In genomic region chr1:155184835-155185782, GRCh38 we compare ENCODE assay signal across 10 cellular contexts. TPM values are rescaled to one million over a fixed set of nuclear protein-coding genes. Genes with fewer than 3 reads are reported as not detected.
A peak's percentile ranks its signal among the peaks of the same experiment; 100 is the strongest.
DNase-seq lines count a peak whose midpoint lies in the region; ATAC-seq and TF ChIP-seq lines count a peak whose summit lies in the region.
"Had no signal": no experiment of that assay in that cellular context is flagged by ENCODE, and none has a peak within 500 bp of the region (broad histone marks: within the 10 kb centered on the region; RNA-seq: fewer than 3 reads in every experiment).

No MANE protein-coding gene starts in this region.

- H3K27ac ChIP-seq in heart right ventricle (peak overlapping the region in 9 of 10 donors; percentile 19 to 75 (median 64)), GM23248 (no peak overlapping the region)
- H3K27ac ChIP-seq: cardiac muscle cell had no signal

- CTCF ChIA-PET in activated CD4-positive, alpha-beta memory T cell treated with anti-CD3 and anti-CD28 coated beads, Interleukin-2, amount 10 ng/mL, durations not matched to agents 7 days and 5 days (lab: Charles Lee), result interaction anchor here (0.6 to 1.6 kb wide), 3 partner anchors 9 to 551 kb away, joined by 3 to 6 read pairs (median 4); no protein-coding TSS in a partner anchor
- CTCF ChIA-PET in activated CD4-positive, alpha-beta T cell treated with anti-CD3 and anti-CD28 coated beads for 36 hours (lab: Charles Lee), result interaction anchor here (0.7 to 1.4 kb wide), 2 partner anchors 9 to 12 kb away, joined by 3 to 7 read pairs; partner anchors contain the start of gene KRTCAP2

- H3K36me3 Mint-ChIP-seq in activated CD4-positive, alpha-beta memory T cell treated with anti-CD3 and anti-CD28 coated beads, Interleukin-2, amount 10 ng/mL, durations not matched to agents 7 days and 5 days (ENCODE audit: low read depth), result peaks cover 30% of the 10 kb centered on the region
- H3K36me3 Mint-ChIP-seq in activated CD4-positive, alpha-beta T cell treated with anti-CD3 and anti-CD28 coated beads for 36 hours (ENCODE audit: low read depth), result peaks cover 3% of the 10 kb centered on the region

- ATAC-seq in GM21737 (IDR thresholded peaks at IDR 0.05; ENCODE audit: unreplicated experiment), result peak; percentile 77
- ATAC-seq in heart right ventricle, result peak; percentile 47 to 83 (median 67)
- ATAC-seq in activated CD4-positive, alpha-beta T cell treated with anti-CD3 and anti-CD28 coated beads for 36 hours, result no peak

- H3K9me3 ChIP-seq in NT2/D1 (ENCODE audit: insufficient read depth, low read length), result no peaks in the 10 kb centered on the region
- no peaks in the 10 kb centered on the region for H3K9me3 ChIP-seq in heart right ventricle
- no peaks in the 10 kb centered on the region for H3K9me3 ChIP-seq in GM23248 (ENCODE audit: low read depth)

- no peaks in the 10 kb centered on the region for H3K79me2 ChIP-seq in GM23248 (ENCODE audit: insufficient read depth)

- in situ Hi-C loops in GM23248 (cut with MboI), result no loop called here

- no peaks in the 10 kb centered on the region for H3F3A ChIP-seq in GM23248 (ENCODE audit: insufficient read depth)

- no peaks in the 10 kb centered on the region for H4K20me1 ChIP-seq in GM23248 (ENCODE audit: insufficient read depth)

- POLR2A ChIA-PET in activated CD4-positive, alpha-beta memory T cell treated with anti-CD3 and anti-CD28 coated beads, Interleukin-2, amount 10 ng/mL, durations not matched to agents 7 days and 5 days (lab: Charles Lee), result interaction anchor here (0.7 to 4.1 kb wide), 5 partner anchors 8 to 59 kb away, joined by 3 to 26 read pairs (median 4); partner anchors contain the start of gene KRTCAP2
- POLR2A ChIA-PET in activated CD4-positive, alpha-beta T cell treated with anti-CD3 and anti-CD28 coated beads for 36 hours (lab: Charles Lee), result no interaction called here

- H3K4me1 ChIP-seq in NT2/D1 (ENCODE audit: insufficient read depth, insufficient read length) (peaks cover 23% of the 10 kb centered on the region), heart right ventricle (peaks cover 0 to 14% (median 8%) of the 10 kb centered on the region in 9 donors), GM23248 (ENCODE audit: insufficient read depth) (no peaks in the 10 kb centered on the region)

- no peak overlapping the region for H3K4me3 Mint-ChIP-seq in activated CD4-positive, alpha-beta memory T cell treated with anti-CD3 and anti-CD28 coated beads, Interleukin-2, amount 10 ng/mL, durations not matched to agents 7 days and 5 days
- no peak overlapping the region for H3K4me3 Mint-ChIP-seq in activated CD4-positive, alpha-beta T cell treated with anti-CD3 and anti-CD28 coated beads for 36 hours

- peak overlapping the region; percentile 23 for H3K9ac ChIP-seq in NT2/D1 (ENCODE audit: insufficient read length, low read depth)
- no peak overlapping the region for H3K9ac ChIP-seq in GM23248

- H3K4me3 ChIP-seq in NT2/D1 (ENCODE audit: insufficient read length, low read depth) (no peak overlapping the region), heart right ventricle (no peak overlapping the region), GM23248 (no peak overlapping the region)
- H3K4me3 ChIP-seq: cardiac muscle cell, skin epidermis had no signal

- H3K4me1 Mint-ChIP-seq in activated CD4-positive, alpha-beta memory T cell treated with anti-CD3 and anti-CD28 coated beads, Interleukin-2, amount 10 ng/mL, durations not matched to agents 7 days and 5 days, result peaks cover 16% of the 10 kb centered on the region
- peaks cover 3% of the 10 kb centered on the region for H3K4me1 Mint-ChIP-seq in activated CD4-positive, alpha-beta T cell treated with anti-CD3 and anti-CD28 coated beads for 36 hours

- WGBS in heart right ventricle, 2 donors, result 39 to 48% methylated on average over 21 of the region's 21 CpGs
- WGBS in GM23248 (ENCODE audit: low coverage in 1 of 2, low lambda C conversion rate in 2 of 2, missing lambda C conversion rate in 2 of 2), 2 experiments, result 65 to 72% methylated on average over 20 of the region's 21 CpGs

- no peaks in the 10 kb centered on the region for H3K27me3 ChIP-seq in NT2/D1 (ENCODE audit: insufficient read depth, insufficient read length)
- H3K27me3 ChIP-seq in heart right ventricle, result no peaks in the 10 kb centered on the region
- H3K27me3 ChIP-seq in GM23248 (replicated peaks; ENCODE audit: insufficient read depth), result no peaks in the 10 kb centered on the region
- H3K27me3 ChIP-seq: cardiac muscle cell had no signal

- intact Hi-C loops in heart right ventricle (cut with DNase I), result no loop called here
- intact Hi-C loops in activated CD4-positive, alpha-beta T cell treated with anti-CD3 and anti-CD28 coated beads for 36 hours (cut with DNase I, micrococcal nuclease), result no loop called here

- peak; percentile 38 for TF ChIP-seq POLR2A in GM15510 (IDR thresholded peaks at IDR 0.05; ENCODE audit: borderline replicate concordance, extremely low read depth, insufficient read length)

- H3K4me2 ChIP-seq in GM23248 (ENCODE audit: unreplicated experiment), result no peak overlapping the region

- peaks cover 26% of the 10 kb centered on the region for H3K36me3 ChIP-seq in NT2/D1 (ENCODE audit: insufficient read depth, insufficient read length, low read length)
- no peaks in the 10 kb centered on the region for H3K36me3 ChIP-seq in heart right ventricle
- no peaks in the 10 kb centered on the region; the same call in 1 of the 2 replicates for H3K36me3 ChIP-seq in GM23248 (ENCODE audit: low read depth)
- H3K36me3 ChIP-seq: cardiac muscle cell had no signal

- no peak overlapping the region for H2AFZ ChIP-seq in GM23248

- H3K27me3 Mint-ChIP-seq in activated CD4-positive, alpha-beta memory T cell treated with anti-CD3 and anti-CD28 coated beads, Interleukin-2, amount 10 ng/mL, durations not matched to agents 7 days and 5 days, result no peaks in the 10 kb centered on the region
- H3K27me3 Mint-ChIP-seq in activated CD4-positive, alpha-beta T cell treated with anti-CD3 and anti-CD28 coated beads for 36 hours, result no peaks in the 10 kb centered on the region

- DNase-seq in NT2/D1 (ENCODE audit: low read depth, low spot score), result no peak
- DNase-seq in heart right ventricle, result peak in 1 of 2 donors; percentile 48
- DNase-seq in activated CD4-positive, alpha-beta memory T cell treated with anti-CD3 and anti-CD28 coated beads, Interleukin-2, amount 10 ng/mL, durations not matched to agents 7 days and 5 days, result no peak
- no peak for DNase-seq in activated CD4-positive, alpha-beta T cell treated with anti-CD3 and anti-CD28 coated beads for 36 hours
- no peak for DNase-seq in GM23248
- no peak for DNase-seq in activated CD4-positive, alpha-beta T cell treated with anti-CD3 and anti-CD28 coated beads for 48 hours

- no peak for TF ChIP-seq CTCF in heart right ventricle (IDR thresholded peaks at IDR 0.05)

- no peak overlapping the region for H3K27ac Mint-ChIP-seq in activated CD4-positive, alpha-beta memory T cell treated with anti-CD3 and anti-CD28 coated beads, Interleukin-2, amount 10 ng/mL, durations not matched to agents 7 days and 5 days
- H3K27ac Mint-ChIP-seq in activated CD4-positive, alpha-beta T cell treated with anti-CD3 and anti-CD28 coated beads for 36 hours, result no peak overlapping the region

- no peaks in the 10 kb centered on the region for H3K9me3 Mint-ChIP-seq in activated CD4-positive, alpha-beta memory T cell treated with anti-CD3 and anti-CD28 coated beads, Interleukin-2, amount 10 ng/mL, durations not matched to agents 7 days and 5 days
- no peaks in the 10 kb centered on the region for H3K9me3 Mint-ChIP-seq in activated CD4-positive, alpha-beta T cell treated with anti-CD3 and anti-CD28 coated beads for 36 hours (ENCODE audit: low read depth)

- H3K9me2 ChIP-seq in GM23248 (ENCODE audit: insufficient read depth), result no peaks in the 10 kb centered on the region

RNA-seq across cellular contexts. Expression of gene TRIM46, which starts 11.5 kb away (rescaled TPM):
- total RNA-seq in heart right ventricle, result under 1 TPM in 2 of 10 donors, not detected in 8; 0.10 to 0.35 TPM
- polyA plus RNA-seq in heart right ventricle (under 1 TPM; 0.04 to 0.07 TPM), GM23248 (2016; fragmentation: Nextera tagmentation; extraction: Ambion mirVana) (1.6 and 2.1 TPM in 2 replicates)
- total RNA-seq in activated CD4-positive, alpha-beta memory T cell treated with anti-CD3 and anti-CD28 coated beads, Interleukin-2, amount 10 ng/mL, durations not matched to agents 7 days and 5 days, result 10 to 100 TPM; 17.8 to 18.3 TPM
- 1 to 10 TPM; 6.3 to 6.9 TPM for total RNA-seq in activated CD4-positive, alpha-beta T cell treated with anti-CD3 and anti-CD28 coated beads for 36 hours
- 3.4 TPM in 2 replicates for total RNA-seq in GM23248 (2014; rRNA removed; shearing (Covaris generic))

RNA-seq across cellular contexts. Expression of gene KRTCAP2, which starts 12.0 kb away (rescaled TPM):
- total RNA-seq in heart right ventricle, result 100 to 1,000 TPM in 9 of 10 donors, 10 to 100 TPM in 1; 96.1 to 173 (median 114) TPM
- polyA plus RNA-seq in heart right ventricle (100 to 1,000 TPM; 302 to 355 TPM), GM23248 (2016; fragmentation: Nextera tagmentation; extraction: Ambion mirVana) (480 and 484 TPM in 2 replicates)
- 100 to 1,000 TPM; 203 to 224 TPM for total RNA-seq in activated CD4-positive, alpha-beta memory T cell treated with anti-CD3 and anti-CD28 coated beads, Interleukin-2, amount 10 ng/mL, durations not matched to agents 7 days and 5 days
- total RNA-seq in activated CD4-positive, alpha-beta T cell treated with anti-CD3 and anti-CD28 coated beads for 36 hours, result 100 to 1,000 TPM; 125 to 300 TPM
- 92.7 and 189 TPM in 2 replicates for total RNA-seq in GM23248 (2014; rRNA removed; shearing (Covaris generic))

RNA-seq across cellular contexts. Expression of gene THBS3, which starts 22.6 kb away (rescaled TPM):
- total RNA-seq in heart right ventricle, result 1 to 10 TPM; 3.8 to 8.8 (median 6.4) TPM
- 10 to 100 TPM in 1 of 2 donors, 1 to 10 TPM in 1; 4.9 to 23.5 TPM for polyA plus RNA-seq in heart right ventricle
- 10 to 100 TPM; 30.7 to 32.3 TPM for total RNA-seq in activated CD4-positive, alpha-beta memory T cell treated with anti-CD3 and anti-CD28 coated beads, Interleukin-2, amount 10 ng/mL, durations not matched to agents 7 days and 5 days
- total RNA-seq in activated CD4-positive, alpha-beta T cell treated with anti-CD3 and anti-CD28 coated beads for 36 hours, result 10 to 100 TPM; 12.8 to 13.7 TPM
- 20.6 and 21.4 TPM in 2 replicates for total RNA-seq in GM23248 (2014; rRNA removed; shearing (Covaris generic))
- 14.9 and 16.6 TPM in 2 replicates for polyA plus RNA-seq in GM23248 (2016; fragmentation: Nextera tagmentation; extraction: Ambion mirVana)

RNA-seq across cellular contexts. Expression of gene MTX1, which starts 23.4 kb away (rescaled TPM):
- 10 to 100 TPM; 13.1 to 25.8 (median 17.1) TPM for total RNA-seq in heart right ventricle
- 10 to 100 TPM; 33.9 to 49.7 TPM for polyA plus RNA-seq in heart right ventricle
- total RNA-seq in activated CD4-positive, alpha-beta memory T cell treated with anti-CD3 and anti-CD28 coated beads, Interleukin-2, amount 10 ng/mL, durations not matched to agents 7 days and 5 days, result 10 to 100 TPM; 41.2 to 43.1 TPM
- total RNA-seq in activated CD4-positive, alpha-beta T cell treated with anti-CD3 and anti-CD28 coated beads for 36 hours, result 10 to 100 TPM; 52.8 to 52.9 TPM
- 39.6 and 61.4 TPM in 2 replicates for total RNA-seq in GM23248 (2014; rRNA removed; shearing (Covaris generic))
- 69.2 and 78.6 TPM in 2 replicates for polyA plus RNA-seq in GM23248 (2016; fragmentation: Nextera tagmentation; extraction: Ambion mirVana)

RNA-seq across cellular contexts. Expression of gene DPM3, which starts 44.8 kb away (rescaled TPM):
- 10 to 100 TPM; 48.2 to 70.9 (median 53.4) TPM for total RNA-seq in heart right ventricle
- polyA plus RNA-seq in heart right ventricle (100 to 1,000 TPM; 144 to 304 TPM), GM23248 (2016; fragmentation: Nextera tagmentation; extraction: Ambion mirVana) (75.3 and 82.3 TPM in 2 replicates)
- 10 to 100 TPM; 80.2 to 80.6 TPM for total RNA-seq in activated CD4-positive, alpha-beta memory T cell treated with anti-CD3 and anti-CD28 coated beads, Interleukin-2, amount 10 ng/mL, durations not matched to agents 7 days and 5 days
- total RNA-seq in activated CD4-positive, alpha-beta T cell treated with anti-CD3 and anti-CD28 coated beads for 36 hours, result 10 to 100 TPM; 29.8 to 34.3 TPM
- total RNA-seq in GM23248 (2014; rRNA removed; shearing (Covaris generic)), result 21.8 and 50.7 TPM in 2 replicates
